ENCODE assay signal across 11 cellular contexts in genomic region chr3:41900265-41900664, GRCh38.
A peak's percentile ranks its signal among the peaks of the same experiment; 100 is the strongest.
DNase-seq lines count a peak whose midpoint lies in the region; ATAC-seq, FAIRE-seq and TF ChIP-seq lines count a peak whose summit lies in the region.
"Had no signal": no experiment of that assay in that cellular context is flagged by ENCODE, and none has a peak within 500 bp of the region (broad histone marks: within the 10 kb centered on the region; RNA-seq: fewer than 3 reads in every experiment).

No MANE protein-coding gene starts in this region.

- no peaks in the 10 kb centered on the region for H3K27me3 ChIP-seq in bronchial epithelial cell (ENCODE audit: control insufficient read depth, insufficient read depth, low read length)
- no peaks in the 10 kb centered on the region for H3K27me3 ChIP-seq in effector memory CD4-positive, alpha-beta T cell (replicated peaks; ENCODE audit: control insufficient read depth, insufficient read depth, low read length, poor library complexity, severe bottlenecking)

- no peaks in the 10 kb centered on the region for H3K36me3 ChIP-seq in bronchial epithelial cell (ENCODE audit: control insufficient read depth, insufficient read depth, low read length)
- H3K36me3 ChIP-seq in effector memory CD4-positive, alpha-beta T cell (ENCODE audit: control insufficient read depth, insufficient read depth, low read length): peaks cover 17% of the 10 kb centered on the region

- CTCF ChIA-PET in RWPE1 (lab: Yijun Ruan, JAX): interaction anchor here (1.3 kb wide), 1 partner anchor 200 kb away, joined by 3 read pairs; no protein-coding TSS in a partner anchor

- FAIRE-seq in bronchial epithelial cell (lab: Jason Lieb, UNC): no peak
- FAIRE-seq: D721Med had no signal

- H3K4me1 ChIP-seq in effector memory CD4-positive, alpha-beta T cell (ENCODE audit: control insufficient read depth, insufficient read depth, low read length, poor library complexity, severe bottlenecking): no peaks in the 10 kb centered on the region

- TF ChIP-seq CTCF in bronchial epithelial cell (IDR thresholded peaks at IDR 0.05; ENCODE audit: insufficient read depth, low read length, severe bottlenecking): no peak
- no peak for TF ChIP-seq CTCF in RWPE1 (conservative IDR thresholded peaks at IDR 0.05; ENCODE audit: low read depth)

- DNase-seq in EH (ENCODE audit: low read depth): peak; percentile 27
- DNase-seq in LHCN-M2 (ENCODE audit: low read depth): peak; percentile 65
- DNase-seq in bronchial epithelial cell (ENCODE audit: low read depth): peak; percentile 20
- peak; percentile 58 for DNase-seq in myocyte (ENCODE audit: low read depth)
- DNase-seq in sciatic nerve (ENCODE audit: low spot score): no peak
- DNase-seq in effector memory CD4-positive, alpha-beta T cell: no peak
- DNase-seq in RWPE1 (ENCODE audit: low spot score): no peak
- DNase-seq: NCI-H2081; stimulated activated CD4-positive, alpha-beta T cell treated with anti-CD3 and anti-CD28 coated beads, Interleukin-4, amount 100 ng/mL, for 1 hour had no signal

- H3K4me3 ChIP-seq in bronchial epithelial cell (ENCODE audit: low read depth, low read length): no peak overlapping the region
- H3K4me3 ChIP-seq in effector memory CD4-positive, alpha-beta T cell (ENCODE audit: insufficient read depth, low read depth, low read length, poor library complexity, severe bottlenecking): no peak overlapping the region

- H3K9me3 ChIP-seq in effector memory CD4-positive, alpha-beta T cell (ENCODE audit: control insufficient read depth, low read length): no peaks in the 10 kb centered on the region

- no peak overlapping the region for H3K27ac ChIP-seq in effector memory CD4-positive, alpha-beta T cell (ENCODE audit: insufficient read depth, low read length, poor library complexity, severe bottlenecking)
- H3K27ac ChIP-seq in RWPE1: no peak overlapping the region

- POLR2A ChIA-PET in RWPE1 (lab: Yijun Ruan, JAX; ENCODE audit: low non-redundant PET): no interaction called here

- intact Hi-C loops in sciatic nerve (cut with DNase I): no loop called here

- ATAC-seq in HG02763 (IDR thresholded peaks at IDR 0.05; ENCODE audit: unreplicated experiment): no peak
- no peak for ATAC-seq in sciatic nerve

Comparison
In these comparisons a context has a peak if more than half of its experiments do, and no peak if none do; other contexts are left out.
1. DNase-seq: peak in EH (single experiment), LHCN-M2 (single experiment), bronchial epithelial cell (single experiment) and myocyte (single experiment); none in sciatic nerve (single experiment), effector memory CD4-positive, alpha-beta T cell (0 of 3) and RWPE1 (single experiment).